Comparison of ENCODE assay signal across 1 cellular context in genomic region chr2:236731767-236732580, GRCh38.
TF ChIP-seq lines count a peak whose summit lies in the region.

No MANE protein-coding gene starts in this region.

TF ChIP-seq in H1, 55 proteins besides CTCF, POLR2A, EP300 and RAD21:
- no peak for TF ChIP-seq CHD7 (IDR thresholded peaks at IDR 0.05; ENCODE audit: insufficient replicate concordance, low read length)
- no peak for TF ChIP-seq SIX5 (IDR thresholded peaks at IDR 0.05; ENCODE audit: low read depth, low read length)
- TF ChIP-seq POU5F1 (IDR thresholded peaks at IDR 0.05; ENCODE audit: low read depth, low read length), result no peak
- no peak for TF ChIP-seq CTBP2 (IDR thresholded peaks at IDR 0.05; ENCODE audit: borderline replicate concordance, insufficient read depth, insufficient read length, low read length)
- TF ChIP-seq SP4 (IDR thresholded peaks at IDR 0.05; ENCODE audit: low read length), result no peak
- TF ChIP-seq CREB1 (IDR thresholded peaks at IDR 0.05), result no peak
- TF ChIP-seq SIN3A (conservative IDR thresholded peaks at IDR 0.05 in 1 of 2, IDR thresholded peaks at IDR 0.05 in 1 of 2; ENCODE audit: low read depth in 1 of 2, low read length in 2 of 2), result no peak
TF ChIP-seq in H1: peak in this region for 0.
